8 cellular contexts compared by ENCODE assay signal in genomic region chr7:130440527-130441365, GRCh38. TPM values are rescaled to one million over a fixed set of nuclear protein-coding genes. Genes with fewer than 3 reads are reported as not detected.
A peak's percentile ranks its signal among the peaks of the same experiment; 100 is the strongest.
DNase-seq lines count a peak whose midpoint lies in the region; ATAC-seq, FAIRE-seq and TF ChIP-seq lines count a peak whose summit lies in the region.

CEP41 (minus strand) TSS chr7:130441016; CDS start chr7:130440966, 50 bp downstream.

- H2AFZ ChIP-seq in Loucy (ENCODE audit: low read length): peak within 1 kb of the TSS; percentile 97

- no peaks in the 10 kb centered on the region for H3F3A ChIP-seq in Loucy (ENCODE audit: low read depth)

- no peaks in the 10 kb centered on the region; the same call in 1 of the 2 replicates for H3K9me2 ChIP-seq in Loucy (replicated peaks; ENCODE audit: low read depth, low read length)

- H3K9me3 ChIP-seq in Loucy (ENCODE audit: insufficient read depth, low read depth, low read length): no peaks in the 10 kb centered on the region
- H3K9me3 ChIP-seq in RWPE2 (ENCODE audit: severe bottlenecking): no peaks in the 10 kb centered on the region

- no peaks in the 10 kb centered on the region for H3K27me3 Mint-ChIP-seq in naive thymus-derived CD8-positive, alpha-beta T cell
- H3K27me3 Mint-ChIP-seq in stimulated activated naive B cell treated with anti-CD40 and anti-IgM and Interleukin-4, amounts not matched to agents 10 μg/mL and 1 μg/mL and 100 μg/mL, for 72 hours: peaks cover 0 to 5% of the 10 kb centered on the region in 2 donors

- no peaks in the 10 kb centered on the region for H4K20me1 ChIP-seq in Loucy (ENCODE audit: insufficient read depth, low read length, poor library complexity, severe bottlenecking)

- TF ChIP-seq POLR2A in H54 (IDR thresholded peaks at IDR 0.05; ENCODE audit: low read depth, low read length): no peak; the same call in 1 of the 2 replicates

- H3K4me3 Mint-ChIP-seq in naive thymus-derived CD8-positive, alpha-beta T cell: peak within 1 kb of the TSS; percentile 97 to 100 (median 99)
- H3K4me3 Mint-ChIP-seq in stimulated activated naive B cell treated with anti-CD40 and anti-IgM and Interleukin-4, amounts not matched to agents 10 μg/mL and 1 μg/mL and 100 μg/mL, for 72 hours: peak within 1 kb of the TSS; percentile 98 to 99

- no peaks in the 10 kb centered on the region for H3K27me3 ChIP-seq in Loucy (ENCODE audit: insufficient read depth, low read length, poor library complexity, severe bottlenecking)
- H3K27me3 ChIP-seq in RWPE2 (ENCODE audit: insufficient read depth, poor library complexity, severe bottlenecking): no peaks in the 10 kb centered on the region

- H3K4me3 ChIP-seq in Loucy (ENCODE audit: low read length, poor library complexity, severe bottlenecking) (peak within 1 kb of the TSS; percentile 79), RWPE2 (ENCODE audit: severe bottlenecking) (peak within 1 kb of the TSS; percentile 59), fibroblast of mammary gland (ENCODE audit: control insufficient read depth, low read depth, low read length) (peak within 1 kb of the TSS; percentile 84)

- H3K79me2 ChIP-seq in Loucy (ENCODE audit: insufficient read depth, low read length): peaks cover 14% of the 10 kb centered on the region

- peak; percentile 98 for DNase-seq in EH (ENCODE audit: low read depth)
- DNase-seq in H54 (ENCODE audit: insufficient read length, low spot score): peak; percentile 94
- DNase-seq in RWPE2 (ENCODE audit: low spot score): peak; percentile 93
- DNase-seq in activated T-helper 9 cell treated with anti-CD3 and anti-CD28 coated beads, Interleukin-2, amount 50 U/mL, for 16 hours (ENCODE audit: low read depth): peak; percentile 85
- peak; percentile 96 for DNase-seq in fibroblast of mammary gland (ENCODE audit: low read depth)
- peak; percentile 86 to 96 (median 94) for DNase-seq in naive thymus-derived CD8-positive, alpha-beta T cell
- DNase-seq in stimulated activated naive B cell treated with anti-CD40 and anti-IgM and Interleukin-4, amounts not matched to agents 10 μg/mL and 1 μg/mL and 100 μg/mL, for 72 hours: peak; percentile 96

- TF ChIP-seq CTCF in Loucy (conservative IDR thresholded peaks at IDR 0.05; ENCODE audit: low read length) (no peak), RWPE2 (IDR thresholded peaks at IDR 0.05; ENCODE audit: poor library complexity, severe bottlenecking) (no peak), fibroblast of mammary gland (conservative IDR thresholded peaks at IDR 0.05; ENCODE audit: control insufficient read depth, insufficient read depth, low read depth, low read length) (no peak)

- peaks cover 35 to 71% (median 52%) of the 10 kb centered on the region in 4 donors for H3K4me1 Mint-ChIP-seq in naive thymus-derived CD8-positive, alpha-beta T cell
- H3K4me1 Mint-ChIP-seq in stimulated activated naive B cell treated with anti-CD40 and anti-IgM and Interleukin-4, amounts not matched to agents 10 μg/mL and 1 μg/mL and 100 μg/mL, for 72 hours: peaks cover 10 to 28% of the 10 kb centered on the region in 2 donors

- H3K4me1 ChIP-seq in Loucy (ENCODE audit: insufficient read depth, low read length, poor library complexity, severe bottlenecking): peaks cover 32% of the 10 kb centered on the region
- peaks cover 12% of the 10 kb centered on the region for H3K4me1 ChIP-seq in RWPE2 (ENCODE audit: insufficient read depth, poor library complexity, severe bottlenecking)

- peak within 1 kb of the TSS; percentile 93 to 99 (median 98) for H3K27ac Mint-ChIP-seq in naive thymus-derived CD8-positive, alpha-beta T cell
- peak within 1 kb of the TSS; percentile 100 for H3K27ac Mint-ChIP-seq in stimulated activated naive B cell treated with anti-CD40 and anti-IgM and Interleukin-4, amounts not matched to agents 10 μg/mL and 1 μg/mL and 100 μg/mL, for 72 hours

- H3K4me2 ChIP-seq in Loucy (ENCODE audit: low read depth, low read length, poor library complexity, severe bottlenecking): peak within 1 kb of the TSS; percentile 75

- H3K36me3 Mint-ChIP-seq in naive thymus-derived CD8-positive, alpha-beta T cell: peaks cover 0 to 9% (median 2%) of the 10 kb centered on the region in 3 donors
- H3K36me3 Mint-ChIP-seq in stimulated activated naive B cell treated with anti-CD40 and anti-IgM and Interleukin-4, amounts not matched to agents 10 μg/mL and 1 μg/mL and 100 μg/mL, for 72 hours: peaks cover 2 to 7% of the 10 kb centered on the region in 2 donors

- no peaks in the 10 kb centered on the region for H3K36me3 ChIP-seq in Loucy (ENCODE audit: insufficient read depth, low read length)
- no peaks in the 10 kb centered on the region for H3K36me3 ChIP-seq in RWPE2 (ENCODE audit: low read depth)

- peak within 1 kb of the TSS; percentile 78 for H3K9ac ChIP-seq in Loucy (ENCODE audit: low read depth, low read length, poor library complexity, severe bottlenecking)

- peak; percentile 98 for ATAC-seq in RWPE2 (ENCODE audit: low read depth)
- ATAC-seq in naive thymus-derived CD8-positive, alpha-beta T cell: peak; percentile 94 to 98
- ATAC-seq in stimulated activated naive B cell treated with anti-CD40 and anti-IgM and Interleukin-4, amounts not matched to agents 10 μg/mL and 1 μg/mL and 100 μg/mL, for 72 hours (replicated peaks): peak; percentile 99

- peak within 1 kb of the TSS; percentile 76 for H3K27ac ChIP-seq in RWPE2 (ENCODE audit: poor library complexity, severe bottlenecking)

- POLR2A ChIA-PET in naive thymus-derived CD8-positive, alpha-beta T cell (lab: Charles Lee): interaction anchor here (0.6 to 3.1 kb wide), 11 partner anchors 8 to 235 kb away, joined by 3 to 16 read pairs (median 4); partner anchors contain the start of gene TMEM209

- peaks cover 0 to 3% (median 0%) of the 10 kb centered on the region in 9 donors for H3K9me3 Mint-ChIP-seq in naive thymus-derived CD8-positive, alpha-beta T cell
- no peaks in the 10 kb centered on the region for H3K9me3 Mint-ChIP-seq in stimulated activated naive B cell treated with anti-CD40 and anti-IgM and Interleukin-4, amounts not matched to agents 10 μg/mL and 1 μg/mL and 100 μg/mL, for 72 hours

- no peak for FAIRE-seq in H54 (lab: Jason Lieb, UNC)

RNA-seq across cellular contexts. Expression of gene CEP41, which starts in this region (rescaled TPM):
- total RNA-seq in naive thymus-derived CD8-positive, alpha-beta T cell: 10 to 100 TPM; 23.8 to 25.3 TPM
- 10 to 100 TPM; 54.8 to 74.5 (median 61.0) TPM for polyA plus RNA-seq in naive thymus-derived CD8-positive, alpha-beta T cell

Comparison
In these comparisons a context has a peak if more than half of its experiments do, and no peak if none do; other contexts are left out.
1. Peak in every context shown above with its lines: DNase-seq, ATAC-seq, H3K4me3 ChIP-seq and H3K27ac ChIP-seq.